ENCODE assay signal across 1 cellular context in the genomic region with DNA sequence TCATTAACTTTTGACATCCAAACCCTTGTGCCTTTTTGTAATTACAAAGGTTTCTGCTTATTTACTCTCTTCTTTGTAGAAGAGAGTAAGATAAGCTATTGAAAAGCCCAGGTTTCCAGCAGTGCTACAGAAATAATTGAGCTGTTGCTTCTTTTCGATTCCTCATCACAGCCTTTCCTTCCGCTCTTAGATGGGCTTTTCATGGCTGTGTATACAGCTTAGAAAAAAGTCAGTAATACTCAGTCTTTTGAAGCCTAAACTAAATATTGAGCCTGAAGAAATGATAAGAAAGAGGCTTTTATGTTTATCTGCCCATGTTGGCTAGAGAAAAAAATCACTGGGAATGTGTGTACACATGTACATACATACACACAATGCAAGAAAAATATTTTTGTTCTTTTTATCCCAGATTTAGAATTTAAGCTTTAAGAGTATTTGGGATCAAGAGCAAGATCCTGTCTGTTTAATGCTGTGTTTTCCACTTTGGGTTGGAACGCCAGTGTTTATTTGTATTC.
TF ChIP-seq lines count a peak whose summit lies in the region.

No MANE protein-coding gene starts in this region.

TF ChIP-seq in HepG2, 621 proteins besides CTCF, POLR2A, EP300 and RAD21 (continued from another document and continues in another):
- no peak for TF ChIP-seq ZZZ3 (CRISPR knock-in tag; IDR thresholded peaks at IDR 0.05; ENCODE audit: borderline replicate concordance)
- TF ChIP-seq NBN (conservative IDR thresholded peaks at IDR 0.05) = no peak
- no peak for TF ChIP-seq ZNF883 (CRISPR knock-in tag; IDR thresholded peaks at IDR 0.05; ENCODE audit: not compliant biosample characterization)
- TF ChIP-seq ZNF138 (CRISPR knock-in tag; IDR thresholded peaks at IDR 0.05; ENCODE audit: low read depth) = no peak
- TF ChIP-seq ZNF761 (CRISPR knock-in tag; conservative IDR thresholded peaks at IDR 0.05) = no peak
- 0 out of 2 replicates have a peak, but pooled peaks have one; percentile 27 for TF ChIP-seq JUNB (CRISPR knock-in tag; IDR thresholded peaks at IDR 0.05; ENCODE audit: borderline replicate concordance)
- TF ChIP-seq, protein P1, sequence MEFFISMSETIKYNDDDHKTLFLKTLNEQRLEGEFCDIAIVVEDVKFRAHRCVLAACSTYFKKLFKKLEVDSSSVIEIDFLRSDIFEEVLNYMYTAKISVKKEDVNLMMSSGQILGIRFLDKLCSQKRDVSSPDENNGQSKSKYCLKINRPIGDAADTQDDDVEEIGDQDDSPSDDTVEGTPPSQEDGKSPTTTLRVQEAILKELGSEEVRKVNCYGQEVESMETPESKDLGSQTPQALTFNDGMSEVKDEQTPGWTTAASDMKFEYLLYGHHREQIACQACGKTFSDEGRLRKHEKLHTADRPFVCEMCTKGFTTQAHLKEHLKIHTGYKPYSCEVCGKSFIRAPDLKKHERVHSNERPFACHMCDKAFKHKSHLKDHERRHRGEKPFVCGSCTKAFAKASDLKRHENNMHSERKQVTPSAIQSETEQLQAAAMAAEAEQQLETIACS (CRISPR knock-in tag; IDR thresholded peaks at IDR 0.05) = no peak
- TF ChIP-seq, protein P2, sequence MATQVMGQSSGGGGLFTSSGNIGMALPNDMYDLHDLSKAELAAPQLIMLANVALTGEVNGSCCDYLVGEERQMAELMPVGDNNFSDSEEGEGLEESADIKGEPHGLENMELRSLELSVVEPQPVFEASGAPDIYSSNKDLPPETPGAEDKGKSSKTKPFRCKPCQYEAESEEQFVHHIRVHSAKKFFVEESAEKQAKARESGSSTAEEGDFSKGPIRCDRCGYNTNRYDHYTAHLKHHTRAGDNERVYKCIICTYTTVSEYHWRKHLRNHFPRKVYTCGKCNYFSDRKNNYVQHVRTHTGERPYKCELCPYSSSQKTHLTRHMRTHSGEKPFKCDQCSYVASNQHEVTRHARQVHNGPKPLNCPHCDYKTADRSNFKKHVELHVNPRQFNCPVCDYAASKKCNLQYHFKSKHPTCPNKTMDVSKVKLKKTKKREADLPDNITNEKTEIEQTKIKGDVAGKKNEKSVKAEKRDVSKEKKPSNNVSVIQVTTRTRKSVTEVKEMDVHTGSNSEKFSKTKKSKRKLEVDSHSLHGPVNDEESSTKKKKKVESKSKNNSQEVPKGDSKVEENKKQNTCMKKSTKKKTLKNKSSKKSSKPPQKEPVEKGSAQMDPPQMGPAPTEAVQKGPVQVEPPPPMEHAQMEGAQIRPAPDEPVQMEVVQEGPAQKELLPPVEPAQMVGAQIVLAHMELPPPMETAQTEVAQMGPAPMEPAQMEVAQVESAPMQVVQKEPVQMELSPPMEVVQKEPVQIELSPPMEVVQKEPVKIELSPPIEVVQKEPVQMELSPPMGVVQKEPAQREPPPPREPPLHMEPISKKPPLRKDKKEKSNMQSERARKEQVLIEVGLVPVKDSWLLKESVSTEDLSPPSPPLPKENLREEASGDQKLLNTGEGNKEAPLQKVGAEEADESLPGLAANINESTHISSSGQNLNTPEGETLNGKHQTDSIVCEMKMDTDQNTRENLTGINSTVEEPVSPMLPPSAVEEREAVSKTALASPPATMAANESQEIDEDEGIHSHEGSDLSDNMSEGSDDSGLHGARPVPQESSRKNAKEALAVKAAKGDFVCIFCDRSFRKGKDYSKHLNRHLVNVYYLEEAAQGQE (IDR thresholded peaks at IDR 0.05; ENCODE audit: borderline replicate concordance in 1 of 2, low read depth in 1 of 2, low read length in 2 of 2) = peak in 1 of 2 experiments; percentile 44; a peak in 1 of 4 replicates
- TF ChIP-seq ATM (IDR thresholded peaks at IDR 0.05; ENCODE audit: borderline replicate concordance) = no peak
- no peak for TF ChIP-seq REL (CRISPR knock-in tag; conservative IDR thresholded peaks at IDR 0.05)
- TF ChIP-seq ZNF546 (CRISPR knock-in tag; conservative IDR thresholded peaks at IDR 0.05) = no peak
- no peak for TF ChIP-seq TCF12 (IDR thresholded peaks at IDR 0.05)
- peak; percentile 87; the same call in 1 of the 2 replicates for TF ChIP-seq TCF12 (CRISPR knock-in tag; IDR thresholded peaks at IDR 0.05)
- TF ChIP-seq KDM6A (CRISPR knock-in tag; IDR thresholded peaks at IDR 0.05; ENCODE audit: low read depth) = 0 out of 2 replicates have a peak, but pooled peaks have one; percentile 20
- peak; percentile 60 for TF ChIP-seq SAP130 (CRISPR knock-in tag; IDR thresholded peaks at IDR 0.05; ENCODE audit: low read depth)
- no peak for TF ChIP-seq KLF15 (CRISPR knock-in tag; IDR thresholded peaks at IDR 0.05; ENCODE audit: borderline replicate concordance)
- TF ChIP-seq NRL (CRISPR knock-in tag; IDR thresholded peaks at IDR 0.05; ENCODE audit: borderline replicate concordance) = no peak
- no peak for TF ChIP-seq KAT2B (IDR thresholded peaks at IDR 0.05; ENCODE audit: borderline replicate concordance, low read depth, low read length)
- TF ChIP-seq, protein P3, sequence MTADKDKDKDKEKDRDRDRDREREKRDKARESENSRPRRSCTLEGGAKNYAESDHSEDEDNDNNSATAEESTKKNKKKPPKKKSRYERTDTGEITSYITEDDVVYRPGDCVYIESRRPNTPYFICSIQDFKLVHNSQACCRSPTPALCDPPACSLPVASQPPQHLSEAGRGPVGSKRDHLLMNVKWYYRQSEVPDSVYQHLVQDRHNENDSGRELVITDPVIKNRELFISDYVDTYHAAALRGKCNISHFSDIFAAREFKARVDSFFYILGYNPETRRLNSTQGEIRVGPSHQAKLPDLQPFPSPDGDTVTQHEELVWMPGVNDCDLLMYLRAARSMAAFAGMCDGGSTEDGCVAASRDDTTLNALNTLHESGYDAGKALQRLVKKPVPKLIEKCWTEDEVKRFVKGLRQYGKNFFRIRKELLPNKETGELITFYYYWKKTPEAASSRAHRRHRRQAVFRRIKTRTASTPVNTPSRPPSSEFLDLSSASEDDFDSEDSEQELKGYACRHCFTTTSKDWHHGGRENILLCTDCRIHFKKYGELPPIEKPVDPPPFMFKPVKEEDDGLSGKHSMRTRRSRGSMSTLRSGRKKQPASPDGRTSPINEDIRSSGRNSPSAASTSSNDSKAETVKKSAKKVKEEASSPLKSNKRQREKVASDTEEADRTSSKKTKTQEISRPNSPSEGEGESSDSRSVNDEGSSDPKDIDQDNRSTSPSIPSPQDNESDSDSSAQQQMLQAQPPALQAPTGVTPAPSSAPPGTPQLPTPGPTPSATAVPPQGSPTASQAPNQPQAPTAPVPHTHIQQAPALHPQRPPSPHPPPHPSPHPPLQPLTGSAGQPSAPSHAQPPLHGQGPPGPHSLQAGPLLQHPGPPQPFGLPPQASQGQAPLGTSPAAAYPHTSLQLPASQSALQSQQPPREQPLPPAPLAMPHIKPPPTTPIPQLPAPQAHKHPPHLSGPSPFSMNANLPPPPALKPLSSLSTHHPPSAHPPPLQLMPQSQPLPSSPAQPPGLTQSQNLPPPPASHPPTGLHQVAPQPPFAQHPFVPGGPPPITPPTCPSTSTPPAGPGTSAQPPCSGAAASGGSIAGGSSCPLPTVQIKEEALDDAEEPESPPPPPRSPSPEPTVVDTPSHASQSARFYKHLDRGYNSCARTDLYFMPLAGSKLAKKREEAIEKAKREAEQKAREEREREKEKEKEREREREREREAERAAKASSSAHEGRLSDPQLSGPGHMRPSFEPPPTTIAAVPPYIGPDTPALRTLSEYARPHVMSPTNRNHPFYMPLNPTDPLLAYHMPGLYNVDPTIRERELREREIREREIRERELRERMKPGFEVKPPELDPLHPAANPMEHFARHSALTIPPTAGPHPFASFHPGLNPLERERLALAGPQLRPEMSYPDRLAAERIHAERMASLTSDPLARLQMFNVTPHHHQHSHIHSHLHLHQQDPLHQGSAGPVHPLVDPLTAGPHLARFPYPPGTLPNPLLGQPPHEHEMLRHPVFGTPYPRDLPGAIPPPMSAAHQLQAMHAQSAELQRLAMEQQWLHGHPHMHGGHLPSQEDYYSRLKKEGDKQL (CRISPR knock-in tag; IDR thresholded peaks at IDR 0.05; ENCODE audit: low read depth) = peak; percentile 94
- TF ChIP-seq MBNL3 (CRISPR knock-in tag; conservative IDR thresholded peaks at IDR 0.05) = no peak
- peak; percentile 84 for TF ChIP-seq TBX3 (IDR thresholded peaks at IDR 0.05; ENCODE audit: borderline replicate concordance)
- no peak for TF ChIP-seq BORCS8-MEF2B (CRISPR knock-in tag; IDR thresholded peaks at IDR 0.05)
- TF ChIP-seq ZNF720 (CRISPR knock-in tag; IDR thresholded peaks at IDR 0.05) = no peak
- TF ChIP-seq, protein P4, sequence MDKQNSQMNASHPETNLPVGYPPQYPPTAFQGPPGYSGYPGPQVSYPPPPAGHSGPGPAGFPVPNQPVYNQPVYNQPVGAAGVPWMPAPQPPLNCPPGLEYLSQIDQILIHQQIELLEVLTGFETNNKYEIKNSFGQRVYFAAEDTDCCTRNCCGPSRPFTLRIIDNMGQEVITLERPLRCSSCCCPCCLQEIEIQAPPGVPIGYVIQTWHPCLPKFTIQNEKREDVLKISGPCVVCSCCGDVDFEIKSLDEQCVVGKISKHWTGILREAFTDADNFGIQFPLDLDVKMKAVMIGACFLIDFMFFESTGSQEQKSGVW (CRISPR knock-in tag; IDR thresholded peaks at IDR 0.05; ENCODE audit: borderline replicate concordance) = no peak
- TF ChIP-seq, protein P5, sequence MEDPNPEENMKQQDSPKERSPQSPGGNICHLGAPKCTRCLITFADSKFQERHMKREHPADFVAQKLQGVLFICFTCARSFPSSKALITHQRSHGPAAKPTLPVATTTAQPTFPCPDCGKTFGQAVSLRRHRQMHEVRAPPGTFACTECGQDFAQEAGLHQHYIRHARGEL (CRISPR knock-in tag; IDR thresholded peaks at IDR 0.05) = no peak
- no peak for TF ChIP-seq ZFAT (CRISPR knock-in tag; conservative IDR thresholded peaks at IDR 0.05)
- no peak for TF ChIP-seq THYN1 (CRISPR knock-in tag; IDR thresholded peaks at IDR 0.05; ENCODE audit: borderline replicate concordance, low read depth)
- TF ChIP-seq NR2C2 (CRISPR knock-in tag; IDR thresholded peaks at IDR 0.05; ENCODE audit: borderline replicate concordance) = 0 out of 2 replicates have a peak, but pooled peaks have one; percentile 25
- no peak for TF ChIP-seq STAT5B (CRISPR knock-in tag; IDR thresholded peaks at IDR 0.05)
- no peak for TF ChIP-seq MTF1 (CRISPR knock-in tag; IDR thresholded peaks at IDR 0.05)
- peak; percentile 82 for TF ChIP-seq PHF21A (CRISPR knock-in tag; IDR thresholded peaks at IDR 0.05)
- TF ChIP-seq TCF7 (IDR thresholded peaks at IDR 0.05; ENCODE audit: low read depth) = peak; percentile 99
- TF ChIP-seq ZSCAN21 (CRISPR knock-in tag; IDR thresholded peaks at IDR 0.05; ENCODE audit: borderline replicate concordance) = no peak
- TF ChIP-seq, protein P6, sequence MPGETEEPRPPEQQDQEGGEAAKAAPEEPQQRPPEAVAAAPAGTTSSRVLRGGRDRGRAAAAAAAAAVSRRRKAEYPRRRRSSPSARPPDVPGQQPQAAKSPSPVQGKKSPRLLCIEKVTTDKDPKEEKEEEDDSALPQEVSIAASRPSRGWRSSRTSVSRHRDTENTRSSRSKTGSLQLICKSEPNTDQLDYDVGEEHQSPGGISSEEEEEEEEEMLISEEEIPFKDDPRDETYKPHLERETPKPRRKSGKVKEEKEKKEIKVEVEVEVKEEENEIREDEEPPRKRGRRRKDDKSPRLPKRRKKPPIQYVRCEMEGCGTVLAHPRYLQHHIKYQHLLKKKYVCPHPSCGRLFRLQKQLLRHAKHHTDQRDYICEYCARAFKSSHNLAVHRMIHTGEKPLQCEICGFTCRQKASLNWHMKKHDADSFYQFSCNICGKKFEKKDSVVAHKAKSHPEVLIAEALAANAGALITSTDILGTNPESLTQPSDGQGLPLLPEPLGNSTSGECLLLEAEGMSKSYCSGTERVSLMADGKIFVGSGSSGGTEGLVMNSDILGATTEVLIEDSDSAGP (CRISPR knock-in tag; IDR thresholded peaks at IDR 0.05; ENCODE audit: borderline replicate concordance) = no peak
- TF ChIP-seq MEIS2 (CRISPR knock-in tag; IDR thresholded peaks at IDR 0.05) = peak; percentile 33; the same call in 1 of the 2 replicates
- TF ChIP-seq ZNF775 (CRISPR knock-in tag; IDR thresholded peaks at IDR 0.05; ENCODE audit: borderline replicate concordance) = no peak
- TF ChIP-seq SOX6 (IDR thresholded peaks at IDR 0.05) = no peak
- TF ChIP-seq SOX6 (CRISPR knock-in tag; IDR thresholded peaks at IDR 0.05) = peak; percentile 97
- TF ChIP-seq, protein P7, sequence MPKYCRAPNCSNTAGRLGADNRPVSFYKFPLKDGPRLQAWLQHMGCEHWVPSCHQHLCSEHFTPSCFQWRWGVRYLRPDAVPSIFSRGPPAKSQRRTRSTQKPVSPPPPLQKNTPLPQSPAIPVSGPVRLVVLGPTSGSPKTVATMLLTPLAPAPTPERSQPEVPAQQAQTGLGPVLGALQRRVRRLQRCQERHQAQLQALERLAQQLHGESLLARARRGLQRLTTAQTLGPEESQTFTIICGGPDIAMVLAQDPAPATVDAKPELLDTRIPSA (CRISPR knock-in tag; IDR thresholded peaks at IDR 0.05; ENCODE audit: borderline replicate concordance) = no peak
- TF ChIP-seq, protein P8, sequence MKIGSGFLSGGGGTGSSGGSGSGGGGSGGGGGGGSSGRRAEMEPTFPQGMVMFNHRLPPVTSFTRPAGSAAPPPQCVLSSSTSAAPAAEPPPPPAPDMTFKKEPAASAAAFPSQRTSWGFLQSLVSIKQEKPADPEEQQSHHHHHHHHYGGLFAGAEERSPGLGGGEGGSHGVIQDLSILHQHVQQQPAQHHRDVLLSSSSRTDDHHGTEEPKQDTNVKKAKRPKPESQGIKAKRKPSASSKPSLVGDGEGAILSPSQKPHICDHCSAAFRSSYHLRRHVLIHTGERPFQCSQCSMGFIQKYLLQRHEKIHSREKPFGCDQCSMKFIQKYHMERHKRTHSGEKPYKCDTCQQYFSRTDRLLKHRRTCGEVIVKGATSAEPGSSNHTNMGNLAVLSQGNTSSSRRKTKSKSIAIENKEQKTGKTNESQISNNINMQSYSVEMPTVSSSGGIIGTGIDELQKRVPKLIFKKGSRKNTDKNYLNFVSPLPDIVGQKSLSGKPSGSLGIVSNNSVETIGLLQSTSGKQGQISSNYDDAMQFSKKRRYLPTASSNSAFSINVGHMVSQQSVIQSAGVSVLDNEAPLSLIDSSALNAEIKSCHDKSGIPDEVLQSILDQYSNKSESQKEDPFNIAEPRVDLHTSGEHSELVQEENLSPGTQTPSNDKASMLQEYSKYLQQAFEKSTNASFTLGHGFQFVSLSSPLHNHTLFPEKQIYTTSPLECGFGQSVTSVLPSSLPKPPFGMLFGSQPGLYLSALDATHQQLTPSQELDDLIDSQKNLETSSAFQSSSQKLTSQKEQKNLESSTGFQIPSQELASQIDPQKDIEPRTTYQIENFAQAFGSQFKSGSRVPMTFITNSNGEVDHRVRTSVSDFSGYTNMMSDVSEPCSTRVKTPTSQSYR (CRISPR knock-in tag; IDR thresholded peaks at IDR 0.05; ENCODE audit: borderline replicate concordance) = peak; percentile 17; the same call in 1 of the 2 replicates
- TF ChIP-seq BRCA1 (CRISPR knock-in tag; IDR thresholded peaks at IDR 0.05) = no peak
- TF ChIP-seq RFX1 (IDR thresholded peaks at IDR 0.05) = no peak
- TF ChIP-seq SMC3 (IDR thresholded peaks at IDR 0.05; ENCODE audit: low read length) = no peak
- TF ChIP-seq, protein P9, sequence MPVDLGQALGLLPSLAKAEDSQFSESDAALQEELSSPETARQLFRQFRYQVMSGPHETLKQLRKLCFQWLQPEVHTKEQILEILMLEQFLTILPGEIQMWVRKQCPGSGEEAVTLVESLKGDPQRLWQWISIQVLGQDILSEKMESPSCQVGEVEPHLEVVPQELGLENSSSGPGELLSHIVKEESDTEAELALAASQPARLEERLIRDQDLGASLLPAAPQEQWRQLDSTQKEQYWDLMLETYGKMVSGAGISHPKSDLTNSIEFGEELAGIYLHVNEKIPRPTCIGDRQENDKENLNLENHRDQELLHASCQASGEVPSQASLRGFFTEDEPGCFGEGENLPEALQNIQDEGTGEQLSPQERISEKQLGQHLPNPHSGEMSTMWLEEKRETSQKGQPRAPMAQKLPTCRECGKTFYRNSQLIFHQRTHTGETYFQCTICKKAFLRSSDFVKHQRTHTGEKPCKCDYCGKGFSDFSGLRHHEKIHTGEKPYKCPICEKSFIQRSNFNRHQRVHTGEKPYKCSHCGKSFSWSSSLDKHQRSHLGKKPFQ (CRISPR knock-in tag; IDR thresholded peaks at IDR 0.05; ENCODE audit: insufficient replicate concordance) = no peak
